In genomic region chr6:143410859-143411270, GRCh38 we compare ENCODE assay signal across 1 cellular context.
A peak's percentile ranks its signal among the peaks of the same experiment; 100 is the strongest.
TF ChIP-seq lines count a peak whose summit lies in the region.

No MANE protein-coding gene starts in this region.

TF ChIP-seq in A549, 52 proteins besides CTCF, POLR2A, EP300 and RAD21 (continued from another document):
- TF ChIP-seq GATA3 (IDR thresholded peaks at IDR 0.05; ENCODE audit: borderline replicate concordance) (peak; percentile 93), FOSL2 (IDR thresholded peaks at IDR 0.05) (no peak), FOSL2 (CRISPR knock-in tag; IDR thresholded peaks at IDR 0.05) (peak; percentile 57; the same call in 1 of the 2 replicates), HOXB5 (CRISPR knock-in tag; IDR thresholded peaks at IDR 0.05) (peak; percentile 74; the same call in 1 of the 2 replicates), MAX (IDR thresholded peaks at IDR 0.05) (peak; percentile 68; the same call in 1 of the 2 replicates), ESRRA (IDR thresholded peaks at IDR 0.05; ENCODE audit: borderline replicate concordance, low read length) (no peak)
